10 cellular contexts compared by ENCODE assay signal in genomic region chr7:156650042-156650441, GRCh38. TPM values are rescaled to one million over a fixed set of nuclear protein-coding genes. Genes with fewer than 3 reads are reported as not detected.
DNase-seq lines count a peak whose midpoint lies in the region; FAIRE-seq and TF ChIP-seq lines count a peak whose summit lies in the region.
"Had no signal": no experiment of that assay in that cellular context is flagged by ENCODE, and none has a peak within 500 bp of the region (broad histone marks: within the 10 kb centered on the region; RNA-seq: fewer than 3 reads in every experiment).

No MANE protein-coding gene starts in this region.

- H3K27me3 Mint-ChIP-seq in nephron progenitor cell (ENCODE audit: low read depth, poor library complexity) (peaks cover 9% of the 10 kb centered on the region), CD14-positive monocyte (ENCODE audit: low read depth in 3 of 3) (peaks cover 8 to 28% (median 8%) of the 10 kb centered on the region in 3 donors)

- H3K9me3 ChIP-seq in right atrium auricular region = no peaks in the 10 kb centered on the region

- TF ChIP-seq CTCF in GM06990 (IDR thresholded peaks at IDR 0.05; ENCODE audit: insufficient read depth, low read length, poor library complexity, severe bottlenecking) (peak; percentile 50), brain microvascular endothelial cell (IDR thresholded peaks at IDR 0.05; ENCODE audit: low read depth, low read length, missing control alignments) (peak; percentile 62), nephron progenitor cell (IDR thresholded peaks at IDR 0.05) (no peak), CD14-positive monocyte (IDR thresholded peaks at IDR 0.05) (no peak), right atrium auricular region (IDR thresholded peaks at IDR 0.05) (no peak)

- no peak overlapping the region for H3K4me3 ChIP-seq in GM06990 (replicated peaks; ENCODE audit: low read depth, low read length)
- no peak overlapping the region for H3K4me3 ChIP-seq in brain microvascular endothelial cell (ENCODE audit: low read depth, low read length)
- no peak overlapping the region for H3K4me3 ChIP-seq in right atrium auricular region
- H3K4me3 ChIP-seq: dorsolateral prefrontal cortex had no signal

- H3K27me3 ChIP-seq in GM06990 (replicated peaks; ENCODE audit: control insufficient read depth, insufficient read depth, low read length) (no peaks in the 10 kb centered on the region), brain microvascular endothelial cell (replicated peaks) (no peaks in the 10 kb centered on the region), right atrium auricular region (no peaks in the 10 kb centered on the region)

- peaks cover 16% of the 10 kb centered on the region for H3K9me3 Mint-ChIP-seq in nephron progenitor cell
- no peaks in the 10 kb centered on the region for H3K9me3 Mint-ChIP-seq in CD14-positive monocyte

- H3K4me3 Mint-ChIP-seq in nephron progenitor cell (no peak overlapping the region), CD14-positive monocyte (no peak overlapping the region)
- H3K4me3 Mint-ChIP-seq: T-helper 2 cell treated with Interferon-gamma antibody and Interleukin-4, amounts not matched to agents 5 μg/mL and 100 μg/mL, for 36 hours had no signal

- in situ Hi-C loops in brain microvascular endothelial cell (cut with HindIII; ENCODE audit: low pct_ligation_motif_present, low sequenced_read_pairs) = no loop called here

- H3K27ac Mint-ChIP-seq in nephron progenitor cell (no peak overlapping the region), CD14-positive monocyte (no peak overlapping the region)
- H3K27ac Mint-ChIP-seq: T-helper 2 cell treated with Interferon-gamma antibody and Interleukin-4, amounts not matched to agents 5 μg/mL and 100 μg/mL, for 36 hours had no signal

- peak; percentile 42 for DNase-seq in GM06990 (ENCODE audit: extremely low read depth, insufficient read length)
- DNase-seq in HuH-7.5 (ENCODE audit: low spot score) = peak; percentile 43
- no peak for DNase-seq in brain microvascular endothelial cell
- peak; percentile 39 for DNase-seq in nephron progenitor cell
- no peak for DNase-seq in CD14-positive monocyte (ENCODE audit: low spot score)
- DNase-seq in GM19239 (ENCODE audit: insufficient read length, low spot score) = no peak
- DNase-seq in right atrium auricular region (ENCODE audit: low spot score) = no peak
- DNase-seq in NCI-H1105 treated with DMSO at 0.1 percent for 48 hours (lab: John Stamatoyannopoulos, UW) = no peak
- DNase-seq: dorsolateral prefrontal cortex had no signal

- peaks cover 20% of the 10 kb centered on the region for H3K4me1 Mint-ChIP-seq in nephron progenitor cell
- no peaks in the 10 kb centered on the region for H3K4me1 Mint-ChIP-seq in CD14-positive monocyte

- FAIRE-seq in GM19239 (lab: Jason Lieb, UNC) = no peak

- intact Hi-C loops in CD14-positive monocyte (cut with micrococcal nuclease) = no loop called here

- H3K36me3 ChIP-seq in GM06990 (ENCODE audit: control insufficient read depth, insufficient read depth, low read length) (no peaks in the 10 kb centered on the region), brain microvascular endothelial cell (replicated peaks) (no peaks in the 10 kb centered on the region), right atrium auricular region (no peaks in the 10 kb centered on the region)

- H3K4me1 ChIP-seq in right atrium auricular region = no peaks in the 10 kb centered on the region

- no peak overlapping the region for H3K27ac ChIP-seq in brain microvascular endothelial cell
- H3K27ac ChIP-seq in right atrium auricular region = no peak overlapping the region
- H3K27ac ChIP-seq: dorsolateral prefrontal cortex had no signal

- H3K36me3 Mint-ChIP-seq in nephron progenitor cell (ENCODE audit: low read depth) = peaks cover 20% of the 10 kb centered on the region
- H3K36me3 Mint-ChIP-seq in CD14-positive monocyte = no peaks in the 10 kb centered on the region

RNA-seq across cellular contexts. Expression of gene RNF32, which starts 9.5 kb away (rescaled TPM):
- under 1 TPM in 1 of 2 donors, not detected in 1; 0.13 TPM for polyA plus RNA-seq in CD14-positive monocyte
- under 1 TPM in 1 of 2 donors, not detected in 1; 0.79 TPM for total RNA-seq in right atrium auricular region

Comparison
In these comparisons a context has a peak if more than half of its experiments do, and no peak if none do; other contexts are left out.
1. DNase-seq: peak in GM06990 (single experiment), HuH-7.5 (single experiment) and nephron progenitor cell (single experiment); none in brain microvascular endothelial cell (single experiment), CD14-positive monocyte (single experiment), GM19239 (single experiment), right atrium auricular region (single experiment) and NCI-H1105 treated with DMSO at 0.1 percent for 48 hours (single experiment).
2. CTCF ChIP-seq: peak in GM06990 (single experiment) and brain microvascular endothelial cell (single experiment); none in nephron progenitor cell (single experiment), CD14-positive monocyte (single experiment) and right atrium auricular region (0 of 2).